1 cellular context compared by ENCODE assay signal in genomic region chr1:111139234-111139955, GRCh38.
TF ChIP-seq lines count a peak whose summit lies in the region.

No MANE protein-coding gene starts in this region.

TF ChIP-seq in K562, 482 proteins besides CTCF, POLR2A, EP300 and RAD21 (continued from another document and continues in another):
- TF ChIP-seq, protein P1, sequence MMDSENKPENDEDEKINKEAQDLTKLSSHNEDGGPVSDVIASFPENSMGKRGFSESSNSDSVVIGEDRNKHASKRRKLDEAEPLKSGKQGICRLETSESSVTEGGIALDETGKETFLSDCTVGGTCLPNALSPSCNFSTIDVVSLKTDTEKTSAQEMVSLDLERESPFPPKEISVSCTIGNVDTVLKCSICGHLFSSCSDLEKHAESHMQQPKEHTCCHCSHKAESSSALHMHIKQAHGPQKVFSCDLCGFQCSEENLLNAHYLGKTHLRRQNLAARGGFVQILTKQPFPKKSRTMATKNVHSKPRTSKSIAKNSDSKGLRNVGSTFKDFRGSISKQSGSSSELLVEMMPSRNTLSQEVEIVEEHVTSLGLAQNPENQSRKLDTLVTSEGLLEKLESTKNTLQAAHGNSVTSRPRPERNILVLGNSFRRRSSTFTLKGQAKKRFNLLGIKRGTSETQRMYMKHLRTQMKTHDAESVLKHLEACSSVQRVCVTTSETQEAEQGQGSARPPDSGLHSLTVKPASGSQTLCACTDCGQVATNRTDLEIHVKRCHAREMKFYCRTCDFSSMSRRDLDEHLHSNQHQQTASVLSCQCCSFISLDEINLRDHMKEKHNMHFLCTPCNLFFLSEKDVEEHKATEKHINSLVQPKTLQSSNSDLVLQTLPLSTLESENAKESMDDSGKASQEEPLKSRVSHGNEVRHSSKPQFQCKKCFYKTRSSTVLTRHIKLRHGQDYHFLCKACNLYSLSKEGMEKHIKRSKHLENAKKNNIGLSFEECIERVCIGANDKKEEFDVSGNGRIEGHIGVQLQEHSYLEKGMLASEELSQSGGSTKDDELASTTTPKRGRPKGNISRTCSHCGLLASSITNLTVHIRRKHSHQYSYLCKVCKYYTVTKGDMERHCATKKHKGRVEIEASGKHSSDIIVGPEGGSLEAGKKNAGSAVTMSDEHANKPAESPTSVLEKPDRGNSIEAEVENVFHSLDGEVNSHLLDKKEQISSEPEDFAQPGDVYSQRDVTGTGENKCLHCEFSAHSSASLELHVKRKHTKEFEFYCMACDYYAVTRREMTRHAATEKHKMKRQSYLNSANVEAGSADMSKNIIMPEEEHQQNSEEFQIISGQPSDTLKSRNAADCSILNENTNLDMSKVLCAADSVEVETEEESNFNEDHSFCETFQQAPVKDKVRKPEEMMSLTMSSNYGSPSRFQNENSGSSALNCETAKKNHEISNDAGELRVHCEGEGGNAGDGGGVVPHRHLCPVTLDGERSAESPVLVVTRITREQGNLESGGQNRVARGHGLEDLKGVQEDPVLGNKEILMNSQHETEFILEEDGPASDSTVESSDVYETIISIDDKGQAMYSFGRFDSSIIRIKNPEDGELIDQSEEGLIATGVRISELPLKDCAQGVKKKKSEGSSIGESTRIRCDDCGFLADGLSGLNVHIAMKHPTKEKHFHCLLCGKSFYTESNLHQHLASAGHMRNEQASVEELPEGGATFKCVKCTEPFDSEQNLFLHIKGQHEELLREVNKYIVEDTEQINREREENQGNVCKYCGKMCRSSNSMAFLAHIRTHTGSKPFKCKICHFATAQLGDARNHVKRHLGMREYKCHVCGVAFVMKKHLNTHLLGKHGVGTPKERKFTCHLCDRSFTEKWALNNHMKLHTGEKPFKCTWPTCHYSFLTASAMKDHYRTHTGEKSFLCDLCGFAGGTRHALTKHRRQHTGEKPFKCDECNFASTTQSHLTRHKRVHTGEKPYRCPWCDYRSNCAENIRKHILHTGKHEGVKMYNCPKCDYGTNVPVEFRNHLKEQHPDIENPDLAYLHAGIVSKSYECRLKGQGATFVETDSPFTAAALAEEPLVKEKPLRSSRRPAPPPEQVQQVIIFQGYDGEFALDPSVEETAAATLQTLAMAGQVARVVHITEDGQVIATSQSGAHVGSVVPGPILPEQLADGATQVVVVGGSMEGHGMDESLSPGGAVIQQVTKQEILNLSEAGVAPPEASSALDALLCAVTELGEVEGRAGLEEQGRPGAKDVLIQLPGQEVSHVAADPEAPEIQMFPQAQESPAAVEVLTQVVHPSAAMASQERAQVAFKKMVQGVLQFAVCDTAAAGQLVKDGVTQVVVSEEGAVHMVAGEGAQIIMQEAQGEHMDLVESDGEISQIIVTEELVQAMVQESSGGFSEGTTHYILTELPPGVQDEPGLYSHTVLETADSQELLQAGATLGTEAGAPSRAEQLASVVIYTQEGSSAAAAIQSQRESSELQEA (IDR thresholded peaks at IDR 0.05; ENCODE audit: low read depth): no peak
- TF ChIP-seq ZNF431 (CRISPR knock-in tag; IDR thresholded peaks at IDR 0.05): 0 out of 2 replicates have a peak, but pooled peaks have one; percentile 1
- TF ChIP-seq GTF2E2 (tag; IDR thresholded peaks at IDR 0.05): no peak
- peak; percentile 41; the same call in 1 of the 2 replicates for TF ChIP-seq TAF7 (tag; IDR thresholded peaks at IDR 0.05)
- 0 out of 2 replicates have a peak, but pooled peaks have one; percentile 28 for TF ChIP-seq FOXP1 (CRISPR knock-in tag; IDR thresholded peaks at IDR 0.05)
- TF ChIP-seq E2F6 (IDR thresholded peaks at IDR 0.05; ENCODE audit: borderline replicate concordance in 1 of 2, extremely low read depth in 1 of 2, insufficient read depth in 1 of 2, insufficient read length in 1 of 2, low read depth in 1 of 2, low read length in 1 of 2, poor library complexity in 1 of 2, severe bottlenecking in 1 of 2): peak; percentile 16 to 68
- peak; percentile 40 to 80; a peak in 2 of 4 replicates for TF ChIP-seq FOXA3 (CRISPR knock-in tag; conservative IDR thresholded peaks at IDR 0.05 in 1 of 2, IDR thresholded peaks at IDR 0.05 in 1 of 2)
- no peak for TF ChIP-seq RBM15 (IDR thresholded peaks at IDR 0.05; ENCODE audit: insufficient read depth, low read length)
- 0 out of 2 replicates have a peak, but pooled peaks have one; percentile 87 for TF ChIP-seq RBM34 (IDR thresholded peaks at IDR 0.05; ENCODE audit: borderline replicate concordance, insufficient read depth, low read length)
- TF ChIP-seq EP400 (IDR thresholded peaks at IDR 0.05): peak; percentile 61
- TF ChIP-seq, protein P2, sequence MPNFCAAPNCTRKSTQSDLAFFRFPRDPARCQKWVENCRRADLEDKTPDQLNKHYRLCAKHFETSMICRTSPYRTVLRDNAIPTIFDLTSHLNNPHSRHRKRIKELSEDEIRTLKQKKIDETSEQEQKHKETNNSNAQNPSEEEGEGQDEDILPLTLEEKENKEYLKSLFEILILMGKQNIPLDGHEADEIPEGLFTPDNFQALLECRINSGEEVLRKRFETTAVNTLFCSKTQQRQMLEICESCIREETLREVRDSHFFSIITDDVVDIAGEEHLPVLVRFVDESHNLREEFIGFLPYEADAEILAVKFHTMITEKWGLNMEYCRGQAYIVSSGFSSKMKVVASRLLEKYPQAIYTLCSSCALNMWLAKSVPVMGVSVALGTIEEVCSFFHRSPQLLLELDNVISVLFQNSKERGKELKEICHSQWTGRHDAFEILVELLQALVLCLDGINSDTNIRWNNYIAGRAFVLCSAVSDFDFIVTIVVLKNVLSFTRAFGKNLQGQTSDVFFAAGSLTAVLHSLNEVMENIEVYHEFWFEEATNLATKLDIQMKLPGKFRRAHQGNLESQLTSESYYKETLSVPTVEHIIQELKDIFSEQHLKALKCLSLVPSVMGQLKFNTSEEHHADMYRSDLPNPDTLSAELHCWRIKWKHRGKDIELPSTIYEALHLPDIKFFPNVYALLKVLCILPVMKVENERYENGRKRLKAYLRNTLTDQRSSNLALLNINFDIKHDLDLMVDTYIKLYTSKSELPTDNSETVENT (CRISPR knock-in tag; IDR thresholded peaks at IDR 0.05): no peak
- TF ChIP-seq C11orf30 (IDR thresholded peaks at IDR 0.05; ENCODE audit: low read depth): no peak
- peak; percentile 58 for TF ChIP-seq EGR1 (conservative IDR thresholded peaks at IDR 0.05)
- TF ChIP-seq ARHGAP35 (IDR thresholded peaks at IDR 0.05; ENCODE audit: partially characterized antibody): no peak
- 0 out of 2 replicates have a peak, but pooled peaks have one; percentile 45 for TF ChIP-seq ELF4 (CRISPR knock-in tag; IDR thresholded peaks at IDR 0.05)
- no peak for TF ChIP-seq ZNF263 (CRISPR knock-in tag; IDR thresholded peaks at IDR 0.05; ENCODE audit: borderline replicate concordance)
- TF ChIP-seq DPF2 (IDR thresholded peaks at IDR 0.05): peak; percentile 73
- TF ChIP-seq ZKSCAN1 (IDR thresholded peaks at IDR 0.05; ENCODE audit: low read depth, low read length): no peak
- 0 out of 2 replicates have a peak, but pooled peaks have one; percentile 9 for TF ChIP-seq FOXM1 (IDR thresholded peaks at IDR 0.05; ENCODE audit: low read depth)
- TF ChIP-seq FOXM1 (CRISPR knock-in tag; IDR thresholded peaks at IDR 0.05; ENCODE audit: low read depth): no peak
- TF ChIP-seq ZNF134 (CRISPR knock-in tag; conservative IDR thresholded peaks at IDR 0.05): no peak
- TF ChIP-seq TEAD1 (CRISPR knock-in tag; IDR thresholded peaks at IDR 0.05): 0 out of 4 replicates have a peak, but pooled peaks of 1 of the 2 experiments have one; percentile 40
- no peak for TF ChIP-seq NFIC (IDR thresholded peaks at IDR 0.05)
- TF ChIP-seq ARID4B (CRISPR knock-in tag; IDR thresholded peaks at IDR 0.05): peak; percentile 50; the same call in 1 of the 2 replicates
- TF ChIP-seq MYBL2 (IDR thresholded peaks at IDR 0.05; ENCODE audit: low read depth): peak; percentile 45; the same call in 1 of the 2 replicates
- TF ChIP-seq MYBL2 (CRISPR knock-in tag; IDR thresholded peaks at IDR 0.05; ENCODE audit: borderline replicate concordance): no peak
- no peak for TF ChIP-seq CREB1 (IDR thresholded peaks at IDR 0.05)
- 0 out of 2 replicates have a peak, but pooled peaks have one; percentile 11 for TF ChIP-seq CREB1 (CRISPR knock-in tag; IDR thresholded peaks at IDR 0.05)
- TF ChIP-seq, protein P3, sequence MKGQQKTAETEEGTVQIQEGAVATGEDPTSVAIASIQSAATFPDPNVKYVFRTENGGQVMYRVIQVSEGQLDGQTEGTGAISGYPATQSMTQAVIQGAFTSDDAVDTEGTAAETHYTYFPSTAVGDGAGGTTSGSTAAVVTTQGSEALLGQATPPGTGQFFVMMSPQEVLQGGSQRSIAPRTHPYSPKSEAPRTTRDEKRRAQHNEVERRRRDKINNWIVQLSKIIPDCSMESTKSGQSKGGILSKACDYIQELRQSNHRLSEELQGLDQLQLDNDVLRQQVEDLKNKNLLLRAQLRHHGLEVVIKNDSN (CRISPR knock-in tag; IDR thresholded peaks at IDR 0.05): no peak
- TF ChIP-seq CBX3 (IDR thresholded peaks at IDR 0.05; ENCODE audit: borderline replicate concordance in 1 of 2, low read length in 2 of 2): no peak
- no peak for TF ChIP-seq NFXL1 (CRISPR knock-in tag; IDR thresholded peaks at IDR 0.05)
- TF ChIP-seq SNIP1 (IDR thresholded peaks at IDR 0.05; ENCODE audit: low read depth): 0 out of 2 replicates have a peak, but pooled peaks have one; percentile 49
- TF ChIP-seq E2F3 (CRISPR knock-in tag; IDR thresholded peaks at IDR 0.05): no peak
- TF ChIP-seq, protein P4, sequence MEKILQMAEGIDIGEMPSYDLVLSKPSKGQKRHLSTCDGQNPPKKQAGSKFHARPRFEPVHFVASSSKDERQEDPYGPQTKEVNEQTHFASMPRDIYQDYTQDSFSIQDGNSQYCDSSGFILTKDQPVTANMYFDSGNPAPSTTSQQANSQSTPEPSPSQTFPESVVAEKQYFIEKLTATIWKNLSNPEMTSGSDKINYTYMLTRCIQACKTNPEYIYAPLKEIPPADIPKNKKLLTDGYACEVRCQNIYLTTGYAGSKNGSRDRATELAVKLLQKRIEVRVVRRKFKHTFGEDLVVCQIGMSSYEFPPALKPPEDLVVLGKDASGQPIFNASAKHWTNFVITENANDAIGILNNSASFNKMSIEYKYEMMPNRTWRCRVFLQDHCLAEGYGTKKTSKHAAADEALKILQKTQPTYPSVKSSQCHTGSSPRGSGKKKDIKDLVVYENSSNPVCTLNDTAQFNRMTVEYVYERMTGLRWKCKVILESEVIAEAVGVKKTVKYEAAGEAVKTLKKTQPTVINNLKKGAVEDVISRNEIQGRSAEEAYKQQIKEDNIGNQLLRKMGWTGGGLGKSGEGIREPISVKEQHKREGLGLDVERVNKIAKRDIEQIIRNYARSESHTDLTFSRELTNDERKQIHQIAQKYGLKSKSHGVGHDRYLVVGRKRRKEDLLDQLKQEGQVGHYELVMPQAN (IDR thresholded peaks at IDR 0.05; ENCODE audit: borderline replicate concordance): no peak
- TF ChIP-seq ZMIZ1 (IDR thresholded peaks at IDR 0.05; ENCODE audit: low read depth in 2 of 2, low read length in 2 of 2): no peak
- TF ChIP-seq MEF2D (tag; conservative IDR thresholded peaks at IDR 0.05; ENCODE audit: low read depth): 0 out of 2 replicates have a peak, but pooled peaks have one; percentile 23
- TF ChIP-seq MXI1 (IDR thresholded peaks at IDR 0.05; ENCODE audit: low read depth, low read length): peak; percentile 7; the same call in 1 of the 2 replicates
- peak; percentile 54; the same call in 1 of the 2 replicates for TF ChIP-seq RNF2 (IDR thresholded peaks at IDR 0.05)
- no peak for TF ChIP-seq HNRNPL (IDR thresholded peaks at IDR 0.05; ENCODE audit: low read depth, low read length)
